In the genomic region with DNA sequence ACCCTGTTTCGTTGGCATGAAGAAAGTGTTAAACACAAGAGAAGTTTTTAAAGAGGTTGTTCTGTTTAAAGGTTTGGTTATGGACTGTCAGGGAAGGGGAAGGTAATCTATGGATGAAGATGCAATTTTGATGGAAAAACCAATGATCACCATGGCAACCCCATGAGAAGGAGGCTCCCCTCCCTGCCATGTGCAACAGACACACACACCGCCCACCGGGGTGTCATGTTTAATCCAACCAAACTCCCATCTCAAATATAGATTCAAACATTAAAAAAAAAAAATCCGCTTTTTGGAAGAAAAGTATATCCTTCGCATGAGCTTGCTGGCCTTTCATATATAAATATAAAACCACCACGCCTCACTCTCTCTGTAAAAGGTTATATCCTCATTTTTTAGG, we compare ENCODE assay signal across 28 cellular contexts.
"Had no signal": no experiment of that assay in that cellular context is flagged by ENCODE, and none has a peak within 500 bp of the region (broad histone marks: within the 10 kb centered on the region; RNA-seq: fewer than 3 reads in every experiment).

No MANE protein-coding gene starts in this region.

- H3K27me3 Mint-ChIP-seq: naive thymus-derived CD8-positive, alpha-beta T cell; progenitor cell of endocrine pancreas; stimulated activated memory B cell treated with anti-CD40 and anti-IgM and Interleukin-4, amounts not matched to agents 10 μg/mL and 1 μg/mL and 100 μg/mL, for 72 hours had no signal

- H3K36me3 Mint-ChIP-seq: stimulated activated memory B cell treated with anti-CD40 and anti-IgM and Interleukin-4, amounts not matched to agents 10 μg/mL and 1 μg/mL and 100 μg/mL, for 72 hours had no signal

- H3K4me3 Mint-ChIP-seq: immature natural killer cell; naive thymus-derived CD8-positive, alpha-beta T cell; nephron; neural progenitor cell; stimulated activated memory B cell treated with anti-CD40 and anti-IgM and Interleukin-4, amounts not matched to agents 10 μg/mL and 1 μg/mL and 100 μg/mL, for 72 hours had no signal

- H3K9me3 ChIP-seq: left lung, lower lobe of right lung, neutrophil, right atrium auricular region, right lobe of liver, stomach, testis, thyroid gland, transverse colon, upper lobe of left lung, vagina had no signal

- ATAC-seq: left colon; left lung; lower lobe of right lung; naive thymus-derived CD8-positive, alpha-beta T cell; right lobe of liver; stimulated activated memory B cell treated with anti-CD40 and anti-IgM and Interleukin-4, amounts not matched to agents 10 μg/mL and 1 μg/mL and 100 μg/mL, for 72 hours had no signal

- H3K27ac ChIP-seq: left lung, lower lobe of right lung, neural progenitor cell, neutrophil, right atrium auricular region, right lobe of liver, stomach, testis, thyroid gland, transverse colon, upper lobe of left lung, vagina had no signal

- H3K27ac Mint-ChIP-seq: immature natural killer cell; nephron; neural progenitor cell; progenitor cell of endocrine pancreas; stimulated activated memory B cell treated with anti-CD40 and anti-IgM and Interleukin-4, amounts not matched to agents 10 μg/mL and 1 μg/mL and 100 μg/mL, for 72 hours had no signal

- H3K4me1 Mint-ChIP-seq: immature natural killer cell; stimulated activated memory B cell treated with anti-CD40 and anti-IgM and Interleukin-4, amounts not matched to agents 10 μg/mL and 1 μg/mL and 100 μg/mL, for 72 hours had no signal

- H3K27me3 ChIP-seq: left lung, neural progenitor cell, neutrophil, right atrium auricular region, right lobe of liver, stomach, testis, thyroid gland, transverse colon, upper lobe of left lung, vagina had no signal

- DNase-seq: hypothalamus; immature natural killer cell; kidney; left colon; left lung; lower lobe of right lung; mammary epithelial cell; mesenchymal stem cell; naive thymus-derived CD8-positive, alpha-beta T cell; occipital lobe; right lobe of liver; stimulated activated CD4-positive, alpha-beta T cell treated with anti-CD3 and anti-CD28 coated beads, Interleukin-1b, Interleukin-23, amount 100 ng/mL, for 48 hours; stimulated activated CD4-positive, alpha-beta T cell treated with anti-CD3 and anti-CD28 coated beads, Interleukin-2, amount 100 ng/mL, for 48 hours; stimulated activated CD4-positive, alpha-beta T cell treated with anti-CD3 and anti-CD28 coated beads, Interleukin-4, amount 100 ng/mL, for 4 hours; stimulated activated CD8-positive, alpha-beta memory T cell treated with anti-CD3 and anti-CD28 coated beads, Interleukin-4, amount 100 ng/mL, for 48 hours; stimulated activated naive CD4-positive, alpha-beta T cell treated with Interleukin-2 at 50 U/mL for 16 hours; stomach; testis; thyroid gland; transverse colon; upper lobe of left lung had no signal

- H3K9me3 Mint-ChIP-seq: naive thymus-derived CD8-positive, alpha-beta T cell; nephron; neural progenitor cell; stimulated activated memory B cell treated with anti-CD40 and anti-IgM and Interleukin-4, amounts not matched to agents 10 μg/mL and 1 μg/mL and 100 μg/mL, for 72 hours had no signal
